Comparison of ENCODE assay signal across 8 cellular contexts in genomic region chr21:45308211-45309068, GRCh38. TPM values are rescaled to one million over a fixed set of nuclear protein-coding genes. Genes with fewer than 3 reads are reported as not detected.
DNase-seq lines count a peak whose midpoint lies in the region; ATAC-seq, FAIRE-seq and TF ChIP-seq lines count a peak whose summit lies in the region.

No MANE protein-coding gene starts in this region.

- no peak for FAIRE-seq in GM12891 (lab: Jason Lieb, UNC)

- DNase-seq in H4 (ENCODE audit: low spot score) (peak; percentile 90), RWPE2 (ENCODE audit: low spot score) (peak; percentile 38), fibroblast of lung (ENCODE audit: low read depth in 2 of 2) (peak; percentile 88 to 95), posterior vena cava (ENCODE audit: low spot score) (peak; percentile 82), GM12891 (ENCODE audit: insufficient read length, low spot score) (no peak)

- H3K27me3 ChIP-seq in RWPE2 (ENCODE audit: insufficient read depth, poor library complexity, severe bottlenecking) (no peaks in the 10 kb centered on the region), fibroblast of lung (ENCODE audit: control insufficient read depth, insufficient read depth, low read length) (no peaks in the 10 kb centered on the region)

- H3K9me3 ChIP-seq in RWPE2 (ENCODE audit: severe bottlenecking) (no peaks in the 10 kb centered on the region), fibroblast of lung (ENCODE audit: control insufficient read depth, insufficient read depth, low read depth, low read length) (no peaks in the 10 kb centered on the region)

- H2AFZ ChIP-seq in fibroblast of lung (ENCODE audit: low read length), result no peak overlapping the region

- no peak overlapping the region for H3K4me2 ChIP-seq in fibroblast of lung (ENCODE audit: extremely low read depth, insufficient read depth, low read length)

- H3K27ac ChIP-seq in RWPE2 (ENCODE audit: poor library complexity, severe bottlenecking) (no peak overlapping the region), fibroblast of lung (ENCODE audit: insufficient read depth, low read length) (peak overlapping the region; percentile 74)

- no peaks in the 10 kb centered on the region for H3K79me2 ChIP-seq in fibroblast of lung (ENCODE audit: control insufficient read depth, insufficient read depth, low read length)

- intact Hi-C loops in posterior vena cava (cut with DNase I), result no loop called here

- H4K20me1 ChIP-seq in fibroblast of lung (ENCODE audit: control insufficient read depth, extremely low read depth, insufficient read depth, low read length), result no peaks in the 10 kb centered on the region

- H3K36me3 ChIP-seq in RWPE2 (ENCODE audit: low read depth) (no peaks in the 10 kb centered on the region), fibroblast of lung (ENCODE audit: control insufficient read depth, insufficient read depth, low read length) (no peaks in the 10 kb centered on the region)

- ATAC-seq in RWPE2 (ENCODE audit: low read depth) (no peak), HG03432 (IDR thresholded peaks at IDR 0.05; ENCODE audit: unreplicated experiment) (no peak), GM21723 (IDR thresholded peaks at IDR 0.05; ENCODE audit: unreplicated experiment) (no peak), HG03457 (IDR thresholded peaks at IDR 0.05; ENCODE audit: unreplicated experiment) (no peak)

- no peak for TF ChIP-seq POLR2A in GM12891 (IDR thresholded peaks at IDR 0.05; ENCODE audit: low read depth, low read length)

- H3K9ac ChIP-seq in fibroblast of lung (ENCODE audit: insufficient read depth, low read length), result peak overlapping the region; percentile 57

- TF ChIP-seq CTCF in RWPE2 (IDR thresholded peaks at IDR 0.05; ENCODE audit: poor library complexity, severe bottlenecking) (no peak), fibroblast of lung (conservative IDR thresholded peaks at IDR 0.05 in 1 of 2, IDR thresholded peaks at IDR 0.05 in 1 of 2; ENCODE audit: low read depth in 1 of 2, low read length in 2 of 2) (no peak)

- H3K4me1 ChIP-seq in RWPE2 (ENCODE audit: insufficient read depth, poor library complexity, severe bottlenecking), result no peaks in the 10 kb centered on the region
- H3K4me1 ChIP-seq in fibroblast of lung (ENCODE audit: control insufficient read depth, extremely low read depth, insufficient read depth, low read length), result peaks cover 33% of the 10 kb centered on the region

- H3K4me3 ChIP-seq in RWPE2 (ENCODE audit: severe bottlenecking), result no peak overlapping the region
- H3K4me3 ChIP-seq in fibroblast of lung (replicated peaks in 1 of 4; ENCODE audit: control extremely low read depth in 1 of 4, insufficient read depth in 1 of 4, low read depth in 3 of 4, low read length in 4 of 4), result no peak overlapping the region

TF ChIP-seq in GM12891, 5 proteins besides CTCF, POLR2A, EP300 and RAD21:
- TF ChIP-seq PAX5 (IDR thresholded peaks at IDR 0.05; ENCODE audit: insufficient read depth, low read length, severe bottlenecking) (no peak), POLR2AphosphoS5 (IDR thresholded peaks at IDR 0.05; ENCODE audit: low read depth, low read length) (no peak), SPI1 (IDR thresholded peaks at IDR 0.05; ENCODE audit: low read depth, low read length) (no peak), TAF1 (IDR thresholded peaks at IDR 0.05; ENCODE audit: low read depth, low read length) (no peak), POU2F2 (IDR thresholded peaks at IDR 0.05; ENCODE audit: low read depth, low read length) (no peak)

RNA-seq across cellular contexts. Expression of gene POFUT2, which starts 20.7 kb away (rescaled TPM):
- total RNA-seq in H4 (2014; rRNA removed; shearing (Covaris generic)), result 27.7 and 28.7 TPM in 2 replicates
- total RNA-seq in fibroblast of lung, result 34.2 and 56.0 TPM in 2 replicates
- 39.3 and 60.3 TPM in 2 replicates for polyA plus RNA-seq in fibroblast of lung
- 44.4 and 66.5 TPM in 2 replicates for polyA plus RNA-seq in fibroblast of lung (2012)
- polyA minus RNA-seq in fibroblast of lung (ENCODE audit: low replicate concordance), result 24.8 and 27.4 TPM in 2 replicates
- total RNA-seq in posterior vena cava, result 10 to 100 TPM; 27.1 to 27.4 TPM
- 8.8 TPM for polyA plus RNA-seq in GM12891 (2012; ENCODE audit: low read depth, missing spikeins)
